ENCODE assay signal across 28 cellular contexts in the genomic region with DNA sequence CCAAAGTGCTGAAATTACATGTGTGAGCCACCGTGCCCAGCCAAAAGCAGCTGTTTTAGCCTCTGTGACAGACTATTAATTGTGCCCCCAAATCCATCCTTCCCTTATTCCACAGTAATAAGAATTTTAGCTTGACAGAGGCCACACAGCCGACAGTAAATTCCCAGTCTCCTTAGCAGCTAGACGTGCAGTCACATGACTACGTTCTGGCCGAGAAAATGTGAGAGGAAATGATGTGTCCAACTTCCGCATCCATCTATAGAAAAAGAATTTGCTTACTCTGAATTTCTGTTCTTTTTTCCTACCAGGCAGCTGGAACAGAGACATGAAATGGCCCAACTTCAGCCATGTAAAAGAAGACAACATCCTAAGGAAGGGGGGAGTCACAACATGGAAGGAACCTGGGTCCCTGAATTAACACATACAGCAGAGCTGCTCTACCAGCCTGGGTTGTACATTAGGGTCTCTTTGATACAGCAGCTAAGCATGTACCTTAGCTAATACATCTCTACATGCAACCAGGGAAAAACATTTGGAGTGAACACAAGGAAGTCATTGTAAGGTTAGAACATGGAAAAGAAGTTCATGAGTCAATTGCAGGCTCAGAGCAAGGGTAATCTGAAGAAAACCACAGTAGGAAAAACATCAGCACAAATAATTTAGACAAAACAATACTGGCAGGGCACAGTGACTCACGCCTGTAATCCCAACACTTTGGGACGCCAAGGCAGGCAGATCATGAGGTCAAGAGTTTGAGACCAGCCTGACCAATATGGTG. TPM values are rescaled to one million over a fixed set of nuclear protein-coding genes. Genes with fewer than 3 reads are reported as not detected.
DNase-seq lines count a peak whose midpoint lies in the region; ATAC-seq, FAIRE-seq and TF ChIP-seq lines count a peak whose summit lies in the region.
"Had no signal": no experiment of that assay in that cellular context is flagged by ENCODE, and none has a peak within 500 bp of the region (broad histone marks: within the 10 kb centered on the region; RNA-seq: fewer than 3 reads in every experiment).

No MANE protein-coding gene starts in this region.

- H3K4me2 ChIP-seq in K562 (ENCODE audit: insufficient read depth, low read length) (no peak overlapping the region), SK-N-SH (no peak overlapping the region)
- H3K4me2 ChIP-seq: A549 had no signal

- WGBS in K562 (ENCODE audit: insufficient coverage, low coverage, missing lambda C conversion rate), result 99% methylated on average over 8 of the region's 8 CpGs
- WGBS in SK-N-SH (ENCODE audit: low lambda C conversion rate), result 95% methylated on average over 8 of the region's 8 CpGs

- H3K27me3 ChIP-seq in K562 (ENCODE audit: control insufficient read depth in 2 of 2, insufficient read depth in 2 of 2, low read length in 2 of 2), result no peaks in the 10 kb centered on the region
- H3K27me3 ChIP-seq in CD8-positive, alpha-beta memory T cell (ENCODE audit: insufficient read depth, low read length, poor library complexity, severe bottlenecking), result no peaks in the 10 kb centered on the region
- H3K27me3 ChIP-seq in SK-N-SH (ENCODE audit: insufficient read depth), result no peaks in the 10 kb centered on the region
- H3K27me3 ChIP-seq: neutrophil, upper lobe of left lung had no signal

- H3K4me1 ChIP-seq in K562 (replicated peaks in 1 of 2; ENCODE audit: control insufficient read depth in 2 of 2, insufficient read depth in 2 of 2, low read length in 2 of 2) (peaks cover 0 to 4% of the 10 kb centered on the region in 2 experiments; a peak in 1 of 5 replicates), SK-N-SH (ENCODE audit: control insufficient read depth in 1 of 2, insufficient read depth in 2 of 2, low read depth in 1 of 2, low read length in 1 of 2) (no peaks in the 10 kb centered on the region)
- H3K4me1 ChIP-seq in CD8-positive, alpha-beta memory T cell (ENCODE audit: insufficient read depth, low read length), result no peaks in the 10 kb centered on the region
- H3K4me1 ChIP-seq: A549, prostate gland, upper lobe of left lung had no signal

- H3K9me2 ChIP-seq in SK-N-SH, result no peaks in the 10 kb centered on the region

- no peaks in the 10 kb centered on the region for H3K4me1 Mint-ChIP-seq in CD8-positive, alpha-beta memory T cell
- no peaks in the 10 kb centered on the region for H3K4me1 Mint-ChIP-seq in T-cell

- H3K36me3 ChIP-seq in K562 (ENCODE audit: control insufficient read depth, insufficient read depth, low read length) (peaks cover 65% of the 10 kb centered on the region), SK-N-SH (replicated peaks in 1 of 2; ENCODE audit: control insufficient read depth in 1 of 2, insufficient read depth in 2 of 2, low read length in 1 of 2) (peaks cover 0 to 17% of the 10 kb centered on the region in 2 experiments)
- no peaks in the 10 kb centered on the region for H3K36me3 ChIP-seq in CD8-positive, alpha-beta memory T cell (ENCODE audit: insufficient read depth, low read length)
- H3K36me3 ChIP-seq: prostate gland, upper lobe of left lung had no signal

- 0 out of 2 replicates have a peak, but pooled peaks cover 3% of the 10 kb centered on the region for H3K9me3 ChIP-seq in K562 (replicated peaks; ENCODE audit: control insufficient read depth, insufficient read depth, low read depth, low read length)
- H3K9me3 ChIP-seq in CD8-positive, alpha-beta memory T cell (ENCODE audit: low read length), result no peaks in the 10 kb centered on the region
- H3K9me3 ChIP-seq in SK-N-SH, result no peaks in the 10 kb centered on the region
- H3K9me3 ChIP-seq: neutrophil, prostate gland, upper lobe of left lung had no signal

- no peak overlapping the region for H3K9ac ChIP-seq in K562 (ENCODE audit: insufficient read depth in 1 of 2, low read depth in 2 of 2, low read length in 2 of 2)
- H3K9ac ChIP-seq in SK-N-SH, result no peak overlapping the region

- peaks cover 0 to 5% (median 0%) of the 10 kb centered on the region in 5 donors for H3K9me3 Mint-ChIP-seq in CD8-positive, alpha-beta memory T cell
- peaks cover 0 to 7% (median 7%) of the 10 kb centered on the region in 3 donors for H3K9me3 Mint-ChIP-seq in T-cell

- TF ChIP-seq CTCF in K562 (IDR thresholded peaks at IDR 0.05 in 2 of 3, conservative IDR thresholded peaks at IDR 0.05 in 1 of 3; ENCODE audit: insufficient read depth in 2 of 3, low read depth in 1 of 3, low read length in 3 of 3) (no peak), SK-N-SH (IDR thresholded peaks at IDR 0.05) (no peak)

- no peaks in the 10 kb centered on the region for H4K20me1 ChIP-seq in K562 (replicated peaks; ENCODE audit: control insufficient read depth, insufficient read depth, low read length)
- H4K20me1 ChIP-seq in SK-N-SH (ENCODE audit: insufficient read depth), result no peaks in the 10 kb centered on the region

- no peak for TF ChIP-seq POLR2A in K562 (conservative IDR thresholded peaks at IDR 0.05)

- H3K27me3 Mint-ChIP-seq in CD8-positive, alpha-beta memory T cell, result no peaks in the 10 kb centered on the region
- H3K27me3 Mint-ChIP-seq in T-cell, result no peaks in the 10 kb centered on the region
- H3K27me3 Mint-ChIP-seq: activated CD8-positive, alpha-beta T cell treated with anti-CD3 and anti-CD28 coated beads for 36 hours; B cell had no signal

- POLR2A ChIA-PET in K562 (lab: Yijun Ruan, JAX) (interaction anchor here (0.9 kb wide), 1 partner anchor 8 kb away, joined by 3 read pairs; no protein-coding TSS in a partner anchor), SK-N-SH (lab: Yijun Ruan, JAX) (no interaction called here), T-cell (lab: Charles Lee) (no interaction called here)
- POLR2A ChIA-PET in CD8-positive, alpha-beta memory T cell (lab: Charles Lee), result no interaction called here

- H3K4me3 ChIP-seq in K562 (no peak overlapping the region), SK-N-SH (ENCODE audit: low read depth in 2 of 2, low read length in 1 of 2) (no peak overlapping the region)
- H3K4me3 ChIP-seq in CD8-positive, alpha-beta memory T cell (ENCODE audit: low read length), result no peak overlapping the region
- H3K4me3 ChIP-seq: A549, prostate gland, SK-N-MC, upper lobe of left lung had no signal

- no peak overlapping the region for H2AFZ ChIP-seq in K562 (ENCODE audit: low read depth, low read length)
- H2AFZ ChIP-seq in SK-N-SH (ENCODE audit: low read depth), result no peak overlapping the region

- TF ChIP-seq RAD21 in K562 (CRISPR knock-in tag; conservative IDR thresholded peaks at IDR 0.05 in 1 of 2, IDR thresholded peaks at IDR 0.05 in 1 of 2) (no peak), SK-N-SH (IDR thresholded peaks at IDR 0.05; ENCODE audit: low read length) (no peak)

- no peaks in the 10 kb centered on the region for H3K9me1 ChIP-seq in K562 (ENCODE audit: control insufficient read depth, insufficient read depth, low read length)

- CTCF ChIA-PET in K562 (lab: Yijun Ruan, JAX; ENCODE audit: low intra/inter-chr PET ratio) (no interaction called here), SK-N-SH (lab: Yijun Ruan, JAX) (interaction anchor here (1.3 to 1.4 kb wide), 2 partner anchors 13 to 62 kb away, joined by 3 read pairs; no protein-coding TSS in a partner anchor), T-cell (lab: Charles Lee) (no interaction called here)
- CTCF ChIA-PET in CD8-positive, alpha-beta memory T cell (lab: Charles Lee), result interaction anchor here (1.4 kb wide), 1 partner anchor 9 kb away, joined by 3 read pairs; no protein-coding TSS in a partner anchor

- ATAC-seq in K562 (no peak), T-cell (replicated peaks in 1 of 4) (no peak)
- ATAC-seq: A549; activated CD8-positive, alpha-beta T cell treated with anti-CD3 and anti-CD28 coated beads for 36 hours; activated naive CD4-positive, alpha-beta T cell treated with anti-CD3 and anti-CD28 coated beads, Interleukin-2, amount 50 U/mL, for 72 hours; HCT116; left colon had no signal

- peak overlapping the region in 1 of 8 donors; percentile 56 for H3K27ac Mint-ChIP-seq in CD8-positive, alpha-beta memory T cell
- H3K27ac Mint-ChIP-seq in T-cell, result no peak overlapping the region
- H3K27ac Mint-ChIP-seq: activated CD8-positive, alpha-beta T cell treated with anti-CD3 and anti-CD28 coated beads for 36 hours; activated naive CD4-positive, alpha-beta T cell treated with anti-CD3 and anti-CD28 coated beads, Interleukin-2, amount 50 U/mL, for 72 hours; activated T-helper 2 cell treated with anti-CD3 and anti-CD28 coated beads, Interferon-gamma antibody, Interleukin-2, Interleukin-4, amounts not matched to agents 10 μg/mL and 5 μg/mL and 100 μg/mL, durations not matched to agents 14 hours and 24 hours and 36 hours; B cell had no signal

- in situ Hi-C loops in K562 (cut with MboI), result no loop called here

- H3K36me3 Mint-ChIP-seq in CD8-positive, alpha-beta memory T cell, result peaks cover 0 to 8% (median 5%) of the 10 kb centered on the region in 3 donors
- peaks cover 12% of the 10 kb centered on the region for H3K36me3 Mint-ChIP-seq in T-cell

- peak; percentile 67 for DNase-seq in COLO829 (ENCODE audit: low spot score)
- DNase-seq in LHCN-M2 (ENCODE audit: low read depth), result peak; percentile 66
- no peak for DNase-seq in K562 (ENCODE audit: extremely low read depth in 1 of 4, low spot score in 3 of 4)
- DNase-seq in glomerular endothelial cell (ENCODE audit: extremely low read depth, low read depth, low spot score), result peak; percentile 27
- no peak for DNase-seq in iPS-NIHi7 (ENCODE audit: extremely low spot score)
- no peak for DNase-seq in CD8-positive, alpha-beta memory T cell
- no peak for DNase-seq in SK-N-SH
- no peak for DNase-seq in T-cell
- DNase-seq: activated CD8-positive, alpha-beta T cell treated with anti-CD3 and anti-CD28 coated beads for 36 hours; central memory CD4-positive, alpha-beta T cell; left colon; NCI-H1048; NCI-H187; NCI-H526 treated with DMSO at 0.1 percent for 48 hours; RPMI8226; stimulated activated CD4-positive, alpha-beta T cell treated with anti-CD3 and anti-CD28 coated beads, Interleukin-12 subunit alpha, Interleukin-12 subunit beta, amount 100 ng/mL, for 4 hours; stimulated activated CD4-positive, alpha-beta T cell treated with anti-CD3 and anti-CD28 coated beads, Interleukin-4, amount 100 ng/mL, for 1 hour; substantia nigra; upper lobe of left lung had no signal

- H3F3A ChIP-seq in SK-N-SH (replicated peaks; ENCODE audit: insufficient read depth), result no peaks in the 10 kb centered on the region

- H3K79me2 ChIP-seq in K562 (ENCODE audit: control insufficient read depth, insufficient read depth, low read length) (no peaks in the 10 kb centered on the region), SK-N-SH (ENCODE audit: insufficient read depth) (peaks cover 60% of the 10 kb centered on the region)

- no peak overlapping the region for H3K4me3 Mint-ChIP-seq in CD8-positive, alpha-beta memory T cell
- no peak overlapping the region for H3K4me3 Mint-ChIP-seq in T-cell
- H3K4me3 Mint-ChIP-seq: activated CD8-positive, alpha-beta T cell treated with anti-CD3 and anti-CD28 coated beads for 36 hours; B cell had no signal

- BruUV-seq in K562 (replicated peaks; lab: Mats Ljungman, UMichigan), result no TSS peak

- intact Hi-C loops in K562 (cut with micrococcal nuclease), result no loop called here

- no peak for TF ChIP-seq EP300 in K562 (IDR thresholded peaks at IDR 0.05; ENCODE audit: low read length)
- TF ChIP-seq EP300 in SK-N-SH (IDR thresholded peaks at IDR 0.05; ENCODE audit: borderline replicate concordance in 1 of 2, low read depth in 1 of 2, low read length in 1 of 2), result no peak

- FAIRE-seq in K562 (lab: Jason Lieb, UNC), result no peak
- FAIRE-seq: A549, HTR-8/SVneo had no signal

- H3K27ac ChIP-seq in K562 (ENCODE audit: extremely low read depth, low read depth, low read length) (no peak overlapping the region), SK-N-SH (ENCODE audit: low read depth in 2 of 2, low read length in 1 of 2) (no peak overlapping the region)
- no peak overlapping the region for H3K27ac ChIP-seq in CD8-positive, alpha-beta memory T cell (ENCODE audit: low read depth, low read length)
- H3K27ac ChIP-seq: A549, neutrophil, prostate gland, SK-N-MC, upper lobe of left lung had no signal

RNA-seq across cellular contexts. Expression of a gene that starts 35.5 kb away (rescaled TPM):
- 42.6 and 54.0 TPM in 2 replicates for total RNA-seq in LHCN-M2 (2014; rRNA removed)
- polyA plus RNA-seq in LHCN-M2 (2012), result 15.3 TPM
- 193 and 304 TPM in 2 replicates for total RNA-seq in K562 (2011; cell fraction: chromatin; rRNA removed; ENCODE audit: low replicate concordance)
- total RNA-seq in K562 (2011; cell fraction: nucleolus; rRNA removed), result 86.6 and 105 TPM in 2 replicates
- total RNA-seq in K562 (2011; cell fraction: nucleoplasm; rRNA removed), result 123 and 135 TPM in 2 replicates
- 30.0 and 34.9 TPM in 2 replicates for total RNA-seq in K562 (2014; rRNA removed)
- total RNA-seq in K562 (2014; rRNA removed; fragmentation: Illumina TruSeq; extraction: Trizol), result 20.9 and 23.9 TPM in 2 replicates
- total RNA-seq in K562 (2015; rRNA removed; fragmentation: Illumina TruSeq; extraction: Trizol), result 19.0 and 20.9 TPM in 2 replicates
- 37.3 and 46.7 TPM in 2 replicates for total RNA-seq in K562 (2021)
- 26.0 and 30.8 TPM in 2 replicates for polyA plus RNA-seq in K562 (2011; rRNA removed)
- 13.6 and 15.8 TPM in 2 replicates for polyA plus RNA-seq in K562 (2011; cell fraction: cytosol; rRNA removed)
- polyA plus RNA-seq in K562 (2011; cell fraction: nucleus; rRNA removed), result 104 and 133 TPM in 2 replicates
- 22.1 and 28.0 TPM in 2 replicates for polyA plus RNA-seq in K562 (2012)
- polyA plus RNA-seq in K562 (2014; fragmentation: Illumina TruSeq; extraction: Trizol), result 17.8 and 21.3 TPM in 2 replicates
- 1 to 10 TPM; 1.1 to 2.4 TPM for polyA plus RNA-seq in K562 (2014; fragmentation: Nextera tagmentation; extraction: Ambion mirVana)
- polyA plus RNA-seq in K562 (2014; rRNA removed), result 25.2 and 28.0 TPM in 2 replicates
- polyA minus RNA-seq in K562 (2011; rRNA and poly(A)+ RNA removed), result 51.7 and 64.4 TPM in 2 replicates
- 28.1 and 34.5 TPM in 2 replicates for polyA minus RNA-seq in K562 (2011; cell fraction: cytosol; rRNA and poly(A)+ RNA removed)
- polyA minus RNA-seq in K562 (2011; cell fraction: nucleus; rRNA and poly(A)+ RNA removed), result 64.8 and 84.6 TPM in 2 replicates
- total RNA-seq in glomerular endothelial cell, result 8.0 and 14.2 TPM in 2 replicates
- 10 to 100 TPM; 17.6 to 19.3 TPM for total RNA-seq in CD8-positive, alpha-beta memory T cell
- 0.61 TPM for polyA plus RNA-seq in CD8-positive, alpha-beta memory T cell
- polyA plus RNA-seq in SK-N-SH (2012; rRNA removed), result 5.7 and 7.7 TPM in 2 replicates
- 3.0 and 4.6 TPM in 2 replicates for polyA plus RNA-seq in SK-N-SH (2012; cell fraction: cytosol; rRNA removed)
- 17.8 and 19.8 TPM in 2 replicates for polyA plus RNA-seq in SK-N-SH (2012; cell fraction: nucleus; rRNA removed)
- total RNA-seq in T-cell, result 1 to 10 TPM; 1.9 to 4.5 (median 2.1) TPM

Comparison
In these comparisons a context has a peak if more than half of its experiments do, and no peak if none do; other contexts are left out.
1. DNase-seq: peak in COLO829 (single experiment), LHCN-M2 (single experiment) and glomerular endothelial cell (single experiment); none in K562 (0 of 4), iPS-NIHi7 (single experiment), CD8-positive, alpha-beta memory T cell (0 of 5), SK-N-SH (single experiment) and T-cell (0 of 34).
2. CTCF ChIA-PET loops: an anchor here in CD8-positive, alpha-beta memory T cell (1.4 kb wide) and SK-N-SH (1.3 to 1.4 kb wide); none called in K562 and T-cell.